2 cellular contexts compared by ENCODE assay signal in genomic region chr2:161239416-161240109, GRCh38.
TF ChIP-seq lines count a peak whose summit lies in the region.

No MANE protein-coding gene starts in this region.

TF ChIP-seq in IMR-90, 13 proteins besides CTCF, POLR2A, EP300 and RAD21 (continued from another document):
- TF ChIP-seq USF2 (IDR thresholded peaks at IDR 0.05; ENCODE audit: low read depth, low read length) (no peak), MAFK (IDR thresholded peaks at IDR 0.05; ENCODE audit: low read depth, low read length) (no peak), BHLHE40 (IDR thresholded peaks at IDR 0.05; ENCODE audit: low read depth, low read length) (no peak), MAZ (IDR thresholded peaks at IDR 0.05; ENCODE audit: borderline replicate concordance, low read depth, low read length) (no peak)
TF ChIP-seq in IMR-90: peak in this region for 0.

TF ChIP-seq in neural cell, 6 proteins besides CTCF, POLR2A, EP300 and RAD21 (continued from another document):
- TF ChIP-seq REST (IDR thresholded peaks at IDR 0.05; ENCODE audit: borderline replicate concordance): no peak
- no peak for TF ChIP-seq EZH2 (IDR thresholded peaks at IDR 0.05; ENCODE audit: borderline replicate concordance, insufficient read depth, low read length, poor library complexity, severe bottlenecking)
- TF ChIP-seq POLR2AphosphoS5 (IDR thresholded peaks at IDR 0.05): no peak
- TF ChIP-seq TAF1 (IDR thresholded peaks at IDR 0.05; ENCODE audit: low read depth): no peak
- TF ChIP-seq MXI1 (conservative IDR thresholded peaks at IDR 0.05; ENCODE audit: poor library complexity, severe bottlenecking): no peak
